ENCODE assay signal across 19 cellular contexts in the genomic region with DNA sequence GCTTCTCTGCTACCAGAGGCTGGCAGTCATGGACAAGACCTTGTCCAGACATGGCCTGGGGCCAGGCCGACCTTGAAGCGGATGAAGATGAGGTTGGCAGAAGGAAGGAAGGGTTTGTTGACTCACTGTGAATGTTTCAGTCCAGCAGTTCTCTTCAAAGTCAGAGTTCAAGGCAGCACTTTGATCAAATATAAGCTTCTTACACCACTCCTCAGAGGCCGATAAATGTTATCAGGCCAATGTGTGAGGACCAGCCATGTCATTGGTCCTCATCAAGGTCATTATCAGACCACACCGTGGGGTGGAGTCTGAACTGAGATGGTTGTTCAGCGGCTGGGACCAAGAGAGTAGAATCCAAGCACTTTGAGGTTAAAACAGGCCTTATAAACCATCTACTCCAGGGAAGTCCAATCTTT. TPM values are rescaled to one million over a fixed set of nuclear protein-coding genes. Genes with fewer than 3 reads are reported as not detected.
A peak's percentile ranks its signal among the peaks of the same experiment; 100 is the strongest.
DNase-seq lines count a peak whose midpoint lies in the region; ATAC-seq, FAIRE-seq and TF ChIP-seq lines count a peak whose summit lies in the region.
"Had no signal": no experiment of that assay in that cellular context is flagged by ENCODE, and none has a peak within 500 bp of the region (broad histone marks: within the 10 kb centered on the region; RNA-seq: fewer than 3 reads in every experiment).

No MANE protein-coding gene starts in this region.

- H3K9me2 ChIP-seq in HCT116 (ENCODE audit: insufficient read depth) = no peaks in the 10 kb centered on the region
- no peaks in the 10 kb centered on the region for H3K9me2 ChIP-seq in OCI-LY7 (ENCODE audit: insufficient read depth, low read length)

- no peak overlapping the region for H3K4me3 Mint-ChIP-seq in H9
- no peak overlapping the region for H3K4me3 Mint-ChIP-seq in CD8-positive, alpha-beta T cell
- H3K4me3 Mint-ChIP-seq: activated CD4-positive, alpha-beta T cell treated with anti-CD3 and anti-CD28 coated beads, Interleukin-2, amount 10 ng/mL, durations not matched to agents 7 days and 5 days; activated T-helper 17 cell treated with anti-CD3 and anti-CD28 coated beads, Interleukin-2, amount 50 U/mL, for 72 hours; brain; naive thymus-derived CD4-positive, alpha-beta T cell had no signal

- no peak overlapping the region for H3K4me3 ChIP-seq in HCT116 (replicated peaks in 1 of 2; ENCODE audit: low read depth in 1 of 2, low read length in 2 of 2)
- H3K4me3 ChIP-seq in OCI-LY7 (ENCODE audit: low read depth, low read length, poor library complexity, severe bottlenecking) = peak overlapping the region; percentile 12
- no peak overlapping the region for H3K4me3 ChIP-seq in K562
- no peak overlapping the region for H3K4me3 ChIP-seq in CD8-positive, alpha-beta T cell (ENCODE audit: low read depth, low read length)
- H3K4me3 ChIP-seq: colonic mucosa, right atrium auricular region, stomach, transverse colon had no signal

- TF ChIP-seq EP300 in K562 (IDR thresholded peaks at IDR 0.05; ENCODE audit: low read length) = no peak

- H2BK15ac ChIP-seq in H9 (ENCODE audit: low read depth, low read length) = no peak overlapping the region

- H3K9ac ChIP-seq in HCT116 (ENCODE audit: low read length) (no peak overlapping the region), K562 (ENCODE audit: insufficient read depth in 1 of 2, low read depth in 2 of 2, low read length in 2 of 2) (no peak overlapping the region), H9 (ENCODE audit: extremely low read depth, insufficient read length, low read length) (no peak overlapping the region)

- no peak for TF ChIP-seq RAD21 in HCT116 (IDR thresholded peaks at IDR 0.05; ENCODE audit: low read depth)
- no peak for TF ChIP-seq RAD21 in K562 (CRISPR knock-in tag; conservative IDR thresholded peaks at IDR 0.05 in 1 of 2, IDR thresholded peaks at IDR 0.05 in 1 of 2)

- H3K27me3 ChIP-seq in HCT116 (ENCODE audit: insufficient read depth, low read length) (0 out of 2 replicates have a peak, but pooled peaks cover 10% of the 10 kb centered on the region), K562 (ENCODE audit: control insufficient read depth in 2 of 2, insufficient read depth in 2 of 2, low read length in 2 of 2) (peaks cover 4 to 19% of the 10 kb centered on the region in 2 experiments; a peak in 3 of 5 replicates), H9 (ENCODE audit: insufficient read depth, low read length) (no peaks in the 10 kb centered on the region)
- no peaks in the 10 kb centered on the region for H3K27me3 ChIP-seq in CD8-positive, alpha-beta T cell (ENCODE audit: insufficient read depth, low read length)
- H3K27me3 ChIP-seq: colonic mucosa, right atrium auricular region, stomach, transverse colon had no signal

- H3K27ac ChIP-seq in HCT116 (ENCODE audit: low read depth, low read length) (no peak overlapping the region), OCI-LY7 (ENCODE audit: low read depth, low read length, poor library complexity, severe bottlenecking) (peak overlapping the region; percentile 98), K562 (ENCODE audit: extremely low read depth, low read depth, low read length) (no peak overlapping the region), H9 (ENCODE audit: insufficient read length, low read depth, low read length) (no peak overlapping the region)
- H3K27ac ChIP-seq in CD8-positive, alpha-beta T cell (ENCODE audit: low read depth, low read length) = no peak overlapping the region
- H3K27ac ChIP-seq: colonic mucosa, right atrium auricular region, stomach had no signal

- TF ChIP-seq CTCF in HCT116 (IDR thresholded peaks at IDR 0.05 in 2 of 3, conservative IDR thresholded peaks at IDR 0.05 in 1 of 3; ENCODE audit: borderline replicate concordance in 1 of 3, insufficient read depth in 1 of 3, low read depth in 2 of 3, low read length in 2 of 3) (no peak), OCI-LY7 (conservative IDR thresholded peaks at IDR 0.05; ENCODE audit: low read length) (no peak), K562 (IDR thresholded peaks at IDR 0.05 in 2 of 3, conservative IDR thresholded peaks at IDR 0.05 in 1 of 3; ENCODE audit: insufficient read depth in 2 of 3, low read depth in 1 of 3, low read length in 3 of 3) (no peak), H9 (conservative IDR thresholded peaks at IDR 0.05) (no peak)
- TF ChIP-seq CTCF in CD8-positive, alpha-beta T cell (IDR thresholded peaks at IDR 0.05) = no peak

- ATAC-seq in HCT116 (no peak), K562 (no peak)
- ATAC-seq in CD8-positive, alpha-beta T cell = no peak
- ATAC-seq: activated T-helper 17 cell treated with anti-CD3 and anti-CD28 coated beads, Interleukin-2, amount 50 U/mL, for 72 hours; naive thymus-derived CD4-positive, alpha-beta T cell had no signal

- H3K4me1 ChIP-seq in HCT116 (ENCODE audit: control insufficient read depth in 1 of 2, insufficient read depth in 2 of 2, low read length in 2 of 2) = peaks cover 17 to 51% of the 10 kb centered on the region in 2 experiments
- H3K4me1 ChIP-seq in OCI-LY7 (ENCODE audit: insufficient read depth, low read length, poor library complexity, severe bottlenecking) = peaks cover 78% of the 10 kb centered on the region
- no peaks in the 10 kb centered on the region for H3K4me1 ChIP-seq in K562 (replicated peaks in 1 of 2; ENCODE audit: control insufficient read depth in 2 of 2, insufficient read depth in 2 of 2, low read length in 2 of 2)
- no peaks in the 10 kb centered on the region for H3K4me1 ChIP-seq in H9 (ENCODE audit: insufficient read depth, low read length)
- H3K4me1 ChIP-seq in CD8-positive, alpha-beta T cell (ENCODE audit: insufficient read depth, low read length) = peaks cover 15% of the 10 kb centered on the region
- H3K4me1 ChIP-seq: colonic mucosa, right atrium auricular region, stomach had no signal

- 2% methylated on average over 5 of the region's 5 CpGs for WGBS in K562 (ENCODE audit: insufficient coverage, low coverage, missing lambda C conversion rate)
- WGBS in H9 (ENCODE audit: extremely low coverage, insufficient read length, low lambda C conversion rate) = no CpG with 5 or more reads among the region's 5 CpGs

- CTCF ChIA-PET in HCT116 (lab: Charles Lee) = interaction anchor here (0.7 to 1.3 kb wide), 3 partner anchors 37 to 497 kb away, joined by 3 to 4 read pairs (median 4); no protein-coding TSS in a partner anchor
- CTCF ChIA-PET in OCI-LY7 (lab: Charles Lee; ENCODE audit: unreplicated experiment) = interaction anchor here (1.1 to 5.6 kb wide), 2 partner anchors 10 to 22 kb away, joined by 3 to 37 read pairs; no protein-coding TSS in a partner anchor
- CTCF ChIA-PET in K562 (lab: Yijun Ruan, JAX; ENCODE audit: low intra/inter-chr PET ratio) = no interaction called here
- CTCF ChIA-PET in CD8-positive, alpha-beta T cell (lab: Charles Lee) = interaction anchor here (0.7 to 1.5 kb wide), 4 partner anchors 16 to 511 kb away, joined by 3 to 6 read pairs (median 4); no protein-coding TSS in a partner anchor

- H3K4me1 Mint-ChIP-seq in H9 = no peaks in the 10 kb centered on the region
- peaks cover 18% of the 10 kb centered on the region for H3K4me1 Mint-ChIP-seq in CD8-positive, alpha-beta T cell (ENCODE audit: low read depth)

- no peaks in the 10 kb centered on the region for H3K23me2 ChIP-seq in H9 (ENCODE audit: insufficient read length, low read depth, low read length, poor library complexity, severe bottlenecking)

- H2BK20ac ChIP-seq in H9 (ENCODE audit: low read depth, low read length, poor library complexity, severe bottlenecking) = no peak overlapping the region

- H3K9me3 ChIP-seq in HCT116 (ENCODE audit: control insufficient read depth in 1 of 2, insufficient read depth in 1 of 2, low read depth in 1 of 2, low read length in 2 of 2) (no peaks in the 10 kb centered on the region), OCI-LY7 (ENCODE audit: low read length) (no peaks in the 10 kb centered on the region), K562 (replicated peaks; ENCODE audit: control insufficient read depth, insufficient read depth, low read depth, low read length) (no peaks in the 10 kb centered on the region), H9 (ENCODE audit: control insufficient read depth, low read depth, low read length) (no peaks in the 10 kb centered on the region)
- H3K9me3 ChIP-seq in CD8-positive, alpha-beta T cell (ENCODE audit: low read length) = no peaks in the 10 kb centered on the region
- H3K9me3 ChIP-seq: colonic mucosa, right atrium auricular region, stomach, transverse colon had no signal

- H3K23ac ChIP-seq in H9 (ENCODE audit: insufficient read length, low read depth, low read length) = no peak overlapping the region

- H2BK5ac ChIP-seq in H9 (ENCODE audit: insufficient read length, low read length) = no peak overlapping the region

- H3K18ac ChIP-seq in H9 (ENCODE audit: insufficient read length, low read depth, low read length) = no peak overlapping the region

- POLR2A ChIA-PET in HCT116 (lab: Charles Lee) = no interaction called here
- POLR2A ChIA-PET in OCI-LY7 (lab: Charles Lee) = interaction anchor here (0.6 to 9.5 kb wide), 12 partner anchors 9 to 811 kb away, joined by 3 to 209 read pairs (median 7); a partner anchor contains a TSS
- POLR2A ChIA-PET in K562 (lab: Yijun Ruan, JAX) = interaction anchor here (0.8 to 1.4 kb wide), 3 partner anchors 11 to 495 kb away, joined by 3 to 4 read pairs (median 3); no protein-coding TSS in a partner anchor
- POLR2A ChIA-PET in CD8-positive, alpha-beta T cell (lab: Charles Lee) = interaction anchor here (1.0 to 1.2 kb wide), 2 partner anchors 11 to 14 kb away, joined by 3 read pairs; no protein-coding TSS in a partner anchor

- H3K36me3 ChIP-seq in HCT116 (ENCODE audit: control insufficient read depth in 1 of 2, insufficient read depth in 2 of 2, low read length in 2 of 2) (no peaks in the 10 kb centered on the region), OCI-LY7 (ENCODE audit: insufficient read depth, low read length) (no peaks in the 10 kb centered on the region), K562 (ENCODE audit: control insufficient read depth, insufficient read depth, low read length) (no peaks in the 10 kb centered on the region)
- no peaks in the 10 kb centered on the region for H3K36me3 ChIP-seq in CD8-positive, alpha-beta T cell (ENCODE audit: insufficient read depth, low read length)
- H3K36me3 ChIP-seq: colonic mucosa, right atrium auricular region, stomach, transverse colon had no signal

- H3K79me2 ChIP-seq in HCT116 (ENCODE audit: insufficient read depth, low read length) (no peaks in the 10 kb centered on the region), OCI-LY7 (ENCODE audit: insufficient read depth, low read depth, low read length) (0 out of 2 replicates have a peak, but pooled peaks cover under 1% of the 10 kb centered on the region), K562 (ENCODE audit: control insufficient read depth, insufficient read depth, low read length) (no peaks in the 10 kb centered on the region), H9 (ENCODE audit: insufficient read depth, low read length) (no peaks in the 10 kb centered on the region)

- no peak overlapping the region for H2BK120ac ChIP-seq in H9 (ENCODE audit: low read depth, low read length, poor library complexity, severe bottlenecking)

- TF ChIP-seq POLR2A in HCT116 (IDR thresholded peaks at IDR 0.05; ENCODE audit: borderline replicate concordance, extremely low read depth, insufficient read depth, insufficient read length) (peak; percentile 72), K562 (conservative IDR thresholded peaks at IDR 0.05) (no peak), GM12891 (IDR thresholded peaks at IDR 0.05; ENCODE audit: low read depth, low read length) (no peak)

- H4K5ac ChIP-seq in H9 (ENCODE audit: insufficient read length, low read depth, low read length) = no peak overlapping the region

- H3K56ac ChIP-seq in H9 (ENCODE audit: insufficient read length, low read depth, low read length) = no peak overlapping the region

- no peak for FAIRE-seq in K562 (lab: Jason Lieb, UNC)
- no peak for FAIRE-seq in GM12891 (lab: Jason Lieb, UNC)

- no peak overlapping the region for H3K27ac Mint-ChIP-seq in H9
- H3K27ac Mint-ChIP-seq in CD8-positive, alpha-beta T cell = no peak overlapping the region
- H3K27ac Mint-ChIP-seq: activated CD4-positive, alpha-beta T cell treated with anti-CD3 and anti-CD28 coated beads, Interleukin-2, amount 10 ng/mL, durations not matched to agents 7 days and 5 days; activated T-helper 17 cell treated with anti-CD3 and anti-CD28 coated beads, Interleukin-2, amount 50 U/mL, for 72 hours; brain; naive thymus-derived CD4-positive, alpha-beta T cell had no signal

- intact Hi-C loops in HCT116 (cut with micrococcal nuclease) = no loop called here
- intact Hi-C loops in OCI-LY7 (cut with micrococcal nuclease; ENCODE audit: unreplicated experiment) = loop anchor here (10.0 kb wide), 1 partner anchor 295 kb away; a partner anchor contains a TSS
- intact Hi-C loops in K562 (cut with micrococcal nuclease) = loop anchor here (5.0 kb wide), 1 partner anchor 203 kb away; no protein-coding TSS in a partner anchor
- intact Hi-C loops in CD8-positive, alpha-beta T cell (cut with DNase I, micrococcal nuclease) = no loop called here

- in situ Hi-C loops in K562 (cut with MboI) = no loop called here

- H4K20me1 ChIP-seq in HCT116 (ENCODE audit: insufficient read depth) (no peaks in the 10 kb centered on the region), OCI-LY7 (ENCODE audit: insufficient read depth, low read length) (no peaks in the 10 kb centered on the region), K562 (replicated peaks; ENCODE audit: control insufficient read depth, insufficient read depth, low read length) (no peaks in the 10 kb centered on the region), H9 (ENCODE audit: control insufficient read depth, insufficient read depth, insufficient read length) (no peaks in the 10 kb centered on the region)

- H3K4me2 ChIP-seq in HCT116 (ENCODE audit: low read length) (peak overlapping the region; percentile 87; the same call in 1 of the 2 replicates), OCI-LY7 (ENCODE audit: low read length) (peak overlapping the region; percentile 34), K562 (ENCODE audit: insufficient read depth, low read length) (no peak overlapping the region), H9 (ENCODE audit: insufficient read depth, insufficient read length, low read length) (no peak overlapping the region)

- H3K4ac ChIP-seq in H9 (ENCODE audit: low read depth, low read length) = no peak overlapping the region

- H3K79me1 ChIP-seq in H9 (ENCODE audit: insufficient read depth, low read depth, low read length, poor library complexity, severe bottlenecking) = no peaks in the 10 kb centered on the region

- DNase-seq in HCT116 (ENCODE audit: low read depth, low spot score) = no peak
- peak; percentile 31 for DNase-seq in OCI-LY7 (ENCODE audit: low spot score)
- peak in 1 of 4 experiments; percentile 8 for DNase-seq in K562 (ENCODE audit: extremely low read depth in 1 of 4, low spot score in 3 of 4)
- peak; percentile 60 for DNase-seq in pulmonary artery endothelial cell (ENCODE audit: low read depth, low spot score)
- no peak for DNase-seq in H9
- no peak for DNase-seq in CD8-positive, alpha-beta T cell
- DNase-seq in GM12891 (ENCODE audit: insufficient read length, low spot score) = no peak
- DNase-seq: activated CD4-positive, alpha-beta T cell treated with anti-CD3 and anti-CD28 coated beads, Interleukin-2, amount 10 ng/mL, durations not matched to agents 7 days and 5 days; colonic mucosa; MM.1S; naive thymus-derived CD4-positive, alpha-beta T cell; NCI-H1436 treated with DMSO at 0.1 percent for 48 hours; NCI-H524 treated with DMSO at 0.1 percent for 48 hours; stomach; transverse colon had no signal

- no peaks in the 10 kb centered on the region for H3K9me1 ChIP-seq in K562 (ENCODE audit: control insufficient read depth, insufficient read depth, low read length)

- no peaks in the 10 kb centered on the region for H3K27me3 Mint-ChIP-seq in H9 (ENCODE audit: low read depth)
- peaks cover 28% of the 10 kb centered on the region for H3K27me3 Mint-ChIP-seq in CD8-positive, alpha-beta T cell (ENCODE audit: low read depth)

- H4K91ac ChIP-seq in H9 (ENCODE audit: insufficient read length, low read depth, low read length) = no peak overlapping the region

- no peaks in the 10 kb centered on the region for H3K36me3 Mint-ChIP-seq in H9 (ENCODE audit: insufficient read depth in 1 of 3, low read depth in 3 of 3)
- H3K36me3 Mint-ChIP-seq in CD8-positive, alpha-beta T cell = no peaks in the 10 kb centered on the region
- H3K36me3 Mint-ChIP-seq: brain had no signal

- no peak overlapping the region for H2AK5ac ChIP-seq in H9 (ENCODE audit: insufficient read length, low read length)

- H3K14ac ChIP-seq in H9 (ENCODE audit: insufficient read depth, low read length) = no peak overlapping the region

- no peak overlapping the region for H3T11ph ChIP-seq in H9 (ENCODE audit: low read length)

- no TSS peak for BruUV-seq in HCT116 (replicated peaks; lab: Mats Ljungman, UMichigan)
- no TSS peak for BruUV-seq in OCI-LY7 (replicated peaks; lab: Mats Ljungman, UMichigan)
- BruUV-seq in K562 (replicated peaks; lab: Mats Ljungman, UMichigan) = no TSS peak

- H3K9me3 Mint-ChIP-seq in H9 = no peaks in the 10 kb centered on the region
- H3K9me3 Mint-ChIP-seq in CD8-positive, alpha-beta T cell = no peaks in the 10 kb centered on the region
- H3K9me3 Mint-ChIP-seq: activated CD4-positive, alpha-beta T cell treated with anti-CD3 and anti-CD28 coated beads, Interleukin-2, amount 10 ng/mL, durations not matched to agents 7 days and 5 days; activated T-helper 17 cell treated with anti-CD3 and anti-CD28 coated beads, Interleukin-2, amount 50 U/mL, for 72 hours; brain; naive thymus-derived CD4-positive, alpha-beta T cell had no signal

- no peak overlapping the region for H2BK12ac ChIP-seq in H9 (ENCODE audit: insufficient read length, low read depth, low read length)

- no peak overlapping the region for H4K8ac ChIP-seq in H9 (replicated peaks; ENCODE audit: insufficient read length, low read depth, low read length)

- RAD21 ChIA-PET in HCT116 (lab: Charles Lee; ENCODE audit: low non-redundant PET in 1 of 2, low total read pairs in 2 of 2, uncharacterized antibody in 2 of 2, unreplicated experiment in 2 of 2) = no interaction called here

- H2AFZ ChIP-seq in HCT116 (ENCODE audit: low read depth, low read length, poor library complexity, severe bottlenecking) = peak overlapping the region; percentile 37
- H2AFZ ChIP-seq in OCI-LY7 (ENCODE audit: low read length) = peak overlapping the region; percentile 86
- H2AFZ ChIP-seq in K562 (ENCODE audit: low read depth, low read length) = no peak overlapping the region
- no peak overlapping the region for H2AFZ ChIP-seq in H9 (ENCODE audit: low read length)

RNA-seq across cellular contexts. Expression of a gene that starts 35.5 kb away (rescaled TPM):
- total RNA-seq in HCT116 (2021; ENCODE audit: unreplicated experiment) (not detected), OCI-LY7 (2022) (42.9 and 52.6 TPM in 2 replicates), K562 (2014; rRNA removed) (not detected in 2 replicates), K562 (2014; rRNA removed; fragmentation: Illumina TruSeq; extraction: Trizol) (not detected in 2 replicates), K562 (2015; rRNA removed; fragmentation: Illumina TruSeq; extraction: Trizol) (not detected in 2 replicates), K562 (2021) (not detected in 2 replicates), pulmonary artery endothelial cell (18.9 and 35.5 TPM in 2 replicates), H9 (2021) (not detected in 2 replicates)
- not detected in 2 replicates for polyA plus RNA-seq in HCT116 (2012)
- total RNA-seq in OCI-LY7 (2014; rRNA removed; shearing (Covaris generic)) = 3.5 and 8.2 TPM in 2 replicates
- total RNA-seq in K562 (2011; cell fraction: chromatin; rRNA removed; ENCODE audit: low replicate concordance) = not detected in 2 replicates
- total RNA-seq in K562 (2011; cell fraction: nucleolus; rRNA removed) = not detected in 2 replicates
- total RNA-seq in K562 (2011; cell fraction: nucleoplasm; rRNA removed) = not detected in 2 replicates
- polyA plus RNA-seq in K562 (2011; rRNA removed) (0.07 TPM in 1 of 2 replicates, not detected in the other), K562 (2014; fragmentation: Illumina TruSeq; extraction: Trizol) (not detected in 2 replicates), K562 (2014; fragmentation: Nextera tagmentation; extraction: Ambion mirVana) (not detected), K562 (2014; rRNA removed) (not detected in 2 replicates)
- polyA plus RNA-seq in K562 (2011; cell fraction: cytosol; rRNA removed) = not detected in 2 replicates
- not detected in 2 replicates for polyA plus RNA-seq in K562 (2011; cell fraction: nucleus; rRNA removed)
- not detected in 2 replicates for polyA plus RNA-seq in K562 (2012)
- not detected in 2 replicates for polyA minus RNA-seq in K562 (2011; rRNA and poly(A)+ RNA removed)
- not detected in 2 replicates for polyA minus RNA-seq in K562 (2011; cell fraction: cytosol; rRNA and poly(A)+ RNA removed)
- polyA minus RNA-seq in K562 (2011; cell fraction: nucleus; rRNA and poly(A)+ RNA removed) = not detected in 2 replicates
- under 1 TPM; 0.57 to 1.00 TPM for total RNA-seq in CD8-positive, alpha-beta T cell
- polyA plus RNA-seq in GM12891 (2012; ENCODE audit: low read depth, missing spikeins) = 1.7 TPM
- total RNA-seq: activated CD4-positive, alpha-beta T cell treated with anti-CD3 and anti-CD28 coated beads, Interleukin-2, amount 10 ng/mL, durations not matched to agents 7 days and 5 days; osteocyte had no signal

RNA-seq across cellular contexts. Expression of a gene that starts 55.3 kb away (rescaled TPM):
- total RNA-seq in HCT116 (2021; ENCODE audit: unreplicated experiment) (13.9 TPM), OCI-LY7 (2022) (174 and 185 TPM in 2 replicates), K562 (2014; rRNA removed) (14.1 and 14.2 TPM in 2 replicates), K562 (2014; rRNA removed; fragmentation: Illumina TruSeq; extraction: Trizol) (24.3 and 24.5 TPM in 2 replicates), K562 (2015; rRNA removed; fragmentation: Illumina TruSeq; extraction: Trizol) (19.9 and 22.7 TPM in 2 replicates), K562 (2021) (17.7 and 20.7 TPM in 2 replicates), pulmonary artery endothelial cell (84.1 and 88.3 TPM in 2 replicates), H9 (2021) (63.3 and 63.8 TPM in 2 replicates)
- 4.6 and 5.7 TPM in 2 replicates for polyA plus RNA-seq in HCT116 (2012)
- 63.2 and 74.3 TPM in 2 replicates for total RNA-seq in OCI-LY7 (2014; rRNA removed; shearing (Covaris generic))
- total RNA-seq in K562 (2011; cell fraction: chromatin; rRNA removed; ENCODE audit: low replicate concordance) = 20.4 and 71.3 TPM in 2 replicates
- total RNA-seq in K562 (2011; cell fraction: nucleolus; rRNA removed) = 13.6 and 13.8 TPM in 2 replicates
- total RNA-seq in K562 (2011; cell fraction: nucleoplasm; rRNA removed) = 23.4 and 43.7 TPM in 2 replicates
- polyA plus RNA-seq in K562 (2011; rRNA removed) (19.7 and 26.7 TPM in 2 replicates), K562 (2014; fragmentation: Illumina TruSeq; extraction: Trizol) (16.7 and 17.0 TPM in 2 replicates), K562 (2014; fragmentation: Nextera tagmentation; extraction: Ambion mirVana) (1 to 10 TPM; 4.7 to 9.2 TPM), K562 (2014; rRNA removed) (12.1 and 12.3 TPM in 2 replicates)
- 7.1 and 12.9 TPM in 2 replicates for polyA plus RNA-seq in K562 (2011; cell fraction: cytosol; rRNA removed)
- polyA plus RNA-seq in K562 (2011; cell fraction: nucleus; rRNA removed) = 15.5 and 17.0 TPM in 2 replicates
- 11.4 and 11.5 TPM in 2 replicates for polyA plus RNA-seq in K562 (2012)
- 49.3 and 56.9 TPM in 2 replicates for polyA minus RNA-seq in K562 (2011; rRNA and poly(A)+ RNA removed)
- 20.1 and 20.9 TPM in 2 replicates for polyA minus RNA-seq in K562 (2011; cell fraction: cytosol; rRNA and poly(A)+ RNA removed)
- 22.1 and 28.9 TPM in 2 replicates for polyA minus RNA-seq in K562 (2011; cell fraction: nucleus; rRNA and poly(A)+ RNA removed)
- 10 to 100 TPM; 37.2 to 43.8 TPM for total RNA-seq in CD8-positive, alpha-beta T cell
- polyA plus RNA-seq in GM12891 (2012; ENCODE audit: low read depth, missing spikeins) = 28.1 TPM

Comparison
In these comparisons a context has a peak if more than half of its experiments do, and no peak if none do; other contexts are left out.
1. DNase-seq: peak in OCI-LY7 (single experiment) and pulmonary artery endothelial cell (single experiment); none in HCT116 (single experiment), H9 (single experiment), CD8-positive, alpha-beta T cell (0 of 7) and GM12891 (single experiment).
2. H2AFZ ChIP-seq: peak in HCT116 (single experiment) and OCI-LY7 (single experiment); none in K562 (single experiment) and H9 (single experiment).
3. H3K4me2 ChIP-seq: peak in HCT116 (single experiment) and OCI-LY7 (single experiment); none in K562 (single experiment) and H9 (single experiment).
4. intact Hi-C loops: an anchor here in OCI-LY7 (10.0 kb wide) and K562 (5.0 kb wide); none called in HCT116 and CD8-positive, alpha-beta T cell.